Comparison of ENCODE assay signal across 21 cellular contexts in the genomic region with DNA sequence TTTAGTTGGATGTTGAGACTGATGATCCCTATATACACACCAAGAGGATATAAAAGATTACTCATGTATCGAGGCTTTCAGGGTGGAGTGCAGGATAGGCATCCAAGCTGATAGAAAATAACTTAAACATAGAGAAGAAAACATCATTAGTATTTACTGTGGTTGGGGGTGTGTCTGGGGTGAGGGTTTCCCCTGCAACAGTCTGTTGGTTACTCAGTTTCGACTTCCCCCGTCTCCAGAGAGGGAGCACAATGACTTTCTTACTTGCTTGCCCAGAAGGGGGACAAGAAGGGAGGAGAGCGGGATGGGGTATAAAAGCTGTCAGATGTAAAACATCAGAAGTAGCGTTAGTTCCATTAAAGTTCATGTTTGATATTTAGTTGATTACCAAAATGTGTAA.
A peak's percentile ranks its signal among the peaks of the same experiment; 100 is the strongest.
DNase-seq lines count a peak whose midpoint lies in the region; ATAC-seq lines count a peak whose summit lies in the region.
"Had no signal": no experiment of that assay in that cellular context is flagged by ENCODE, and none has a peak within 500 bp of the region (broad histone marks: within the 10 kb centered on the region; RNA-seq: fewer than 3 reads in every experiment).

No MANE protein-coding gene starts in this region.

- peak; percentile 54 for ATAC-seq in GM18868 (IDR thresholded peaks at IDR 0.05; ENCODE audit: unreplicated experiment)
- ATAC-seq: HCT116 had no signal

- DNase-seq in MV-4-11 (lab: John Stamatoyannopoulos, UW) (peak; percentile 64), NOMO-1 treated with dmso at 0.1 percent for 144 hours (lab: John Stamatoyannopoulos, UW; ENCODE audit: unreplicated experiment) (peak; percentile 6), NCI-H1417 treated with DMSO at 0.1 percent for 48 hours (lab: John Stamatoyannopoulos, UW) (no peak), GDM1 (lab: John Stamatoyannopoulos, UW) (no peak), NCI-H2107 treated with DMSO at 0.1 percent for 48 hours (lab: John Stamatoyannopoulos, UW; ENCODE audit: unreplicated experiment) (no peak), DMS 273 (lab: John Stamatoyannopoulos, UW; ENCODE audit: unreplicated experiment) (no peak)
- DNase-seq: Caco-2; CD4-positive, alpha-beta memory T cell; DMS153; GOT3; Karpas-422; NCI-H1694 treated with DMSO at 0.1 percent for 48 hours; NCI-H2081 treated with DMSO at 0.1 percent for 48 hours; NCI-H446 treated with DMSO at 0.1 percent for 48 hours; NCI-H526 treated with DMSO at 0.1 percent for 48 hours; PC-9; RPMI8226; SHP77; T1000 had no signal

Comparison
In these comparisons a context has a peak if more than half of its experiments do, and no peak if none do; other contexts are left out.
1. DNase-seq: peak in MV-4-11 (single experiment) and NOMO-1 treated with dmso at 0.1 percent for 144 hours (single experiment); none in NCI-H1417 treated with DMSO at 0.1 percent for 48 hours (single experiment), GDM1 (single experiment), NCI-H2107 treated with DMSO at 0.1 percent for 48 hours (single experiment) and DMS 273 (single experiment).